In the genomic region with DNA sequence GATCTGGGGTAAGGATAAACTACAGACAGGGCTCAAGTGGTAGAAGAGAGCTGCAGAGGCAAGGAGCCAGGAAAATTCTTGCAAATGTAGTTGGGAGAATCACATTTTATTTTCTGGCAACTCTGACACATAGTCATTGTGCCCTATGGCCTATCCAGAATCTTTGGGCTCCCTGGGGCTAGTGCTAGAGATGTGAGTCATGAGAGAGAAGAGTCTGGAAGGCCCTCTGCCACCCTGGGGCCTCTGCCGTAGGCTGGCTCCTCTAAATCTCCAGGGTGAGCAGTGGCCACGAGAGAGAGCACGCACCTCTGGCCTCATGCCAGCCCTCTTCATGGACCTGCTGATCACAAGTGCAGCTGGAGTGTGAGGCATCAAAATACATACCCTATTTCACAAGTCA, we compare ENCODE assay signal across 9 cellular contexts.
DNase-seq lines count a peak whose midpoint lies in the region; ATAC-seq and TF ChIP-seq lines count a peak whose summit lies in the region.
"Had no signal": no experiment of that assay in that cellular context is flagged by ENCODE, and none has a peak within 500 bp of the region (broad histone marks: within the 10 kb centered on the region; RNA-seq: fewer than 3 reads in every experiment).

No MANE protein-coding gene starts in this region.

- peak overlapping the region in 1 of 2 donors; percentile 14 for H3K27ac ChIP-seq in uterus

- no peaks in the 10 kb centered on the region for H3K4me1 ChIP-seq in uterus

- no peaks in the 10 kb centered on the region for H3K36me3 ChIP-seq in uterus

- H3K27me3 ChIP-seq in uterus = no peaks in the 10 kb centered on the region

- no peaks in the 10 kb centered on the region for H3K27me3 Mint-ChIP-seq in T-helper 2 cell treated with Interferon-gamma antibody and Interleukin-4, amounts not matched to agents 5 μg/mL and 100 μg/mL, for 36 hours (ENCODE audit: low read depth)

- H3K27ac Mint-ChIP-seq in T-helper 2 cell treated with Interferon-gamma antibody and Interleukin-4, amounts not matched to agents 5 μg/mL and 100 μg/mL, for 36 hours = no peak overlapping the region

- TF ChIP-seq POLR2A in uterus (IDR thresholded peaks at IDR 0.05) = no peak

- peaks cover 5% of the 10 kb centered on the region for H3K4me1 Mint-ChIP-seq in T-helper 2 cell treated with Interferon-gamma antibody and Interleukin-4, amounts not matched to agents 5 μg/mL and 100 μg/mL, for 36 hours (ENCODE audit: low read depth)

- ATAC-seq in SK-N-SH treated with all-trans-retinoic acid at 6 μM for 48 hours (peak; percentile 84), left cardiac atrium (peak; percentile 88), GM19467 (IDR thresholded peaks at IDR 0.05; ENCODE audit: unreplicated experiment) (no peak)

- peak; percentile 29 to 44 for DNase-seq in NCI-H187 (lab: John Stamatoyannopoulos, UW)
- DNase-seq in NCI-H187 treated with DMSO at 0.1 percent for 48 hours (lab: John Stamatoyannopoulos, UW) = no peak
- peak; percentile 71 for DNase-seq in left cardiac atrium
- peak; percentile 39 to 49 for DNase-seq in uterus
- no peak for DNase-seq in T-helper 2 cell treated with Interferon-gamma antibody and Interleukin-4, amounts not matched to agents 5 μg/mL and 100 μg/mL, for 36 hours (ENCODE audit: low spot score)
- DNase-seq in ACHN = no peak
- DNase-seq: NCI-H1694 treated with DMSO at 0.1 percent for 48 hours had no signal

- H3K4me3 Mint-ChIP-seq in T-helper 2 cell treated with Interferon-gamma antibody and Interleukin-4, amounts not matched to agents 5 μg/mL and 100 μg/mL, for 36 hours = no peak overlapping the region

- no peak overlapping the region for H3K4me3 ChIP-seq in uterus

- in situ Hi-C loops in ACHN (cut with HindIII; ENCODE audit: low pct_ligation_motif_present, low pct_unique_long_range_greater_than_20kb, low sequenced_read_pairs) = no loop called here

- intact Hi-C loops in left cardiac atrium (cut with DNase I) (no loop called here), uterus (cut with DNase I; ENCODE audit: low total_unique reads) (no loop called here)

- H3K9me3 Mint-ChIP-seq in T-helper 2 cell treated with Interferon-gamma antibody and Interleukin-4, amounts not matched to agents 5 μg/mL and 100 μg/mL, for 36 hours = no peaks in the 10 kb centered on the region

- no peaks in the 10 kb centered on the region for H3K36me3 Mint-ChIP-seq in T-helper 2 cell treated with Interferon-gamma antibody and Interleukin-4, amounts not matched to agents 5 μg/mL and 100 μg/mL, for 36 hours (ENCODE audit: low read depth)

- TF ChIP-seq CTCF in uterus (IDR thresholded peaks at IDR 0.05) = no peak

- H3K9me3 ChIP-seq in uterus = no peaks in the 10 kb centered on the region

TF ChIP-seq in SK-N-SH treated with all-trans-retinoic acid at 6 μM for 48 hours, 23 proteins besides CTCF, POLR2A, EP300 and RAD21:
- TF ChIP-seq, protein P1, sequence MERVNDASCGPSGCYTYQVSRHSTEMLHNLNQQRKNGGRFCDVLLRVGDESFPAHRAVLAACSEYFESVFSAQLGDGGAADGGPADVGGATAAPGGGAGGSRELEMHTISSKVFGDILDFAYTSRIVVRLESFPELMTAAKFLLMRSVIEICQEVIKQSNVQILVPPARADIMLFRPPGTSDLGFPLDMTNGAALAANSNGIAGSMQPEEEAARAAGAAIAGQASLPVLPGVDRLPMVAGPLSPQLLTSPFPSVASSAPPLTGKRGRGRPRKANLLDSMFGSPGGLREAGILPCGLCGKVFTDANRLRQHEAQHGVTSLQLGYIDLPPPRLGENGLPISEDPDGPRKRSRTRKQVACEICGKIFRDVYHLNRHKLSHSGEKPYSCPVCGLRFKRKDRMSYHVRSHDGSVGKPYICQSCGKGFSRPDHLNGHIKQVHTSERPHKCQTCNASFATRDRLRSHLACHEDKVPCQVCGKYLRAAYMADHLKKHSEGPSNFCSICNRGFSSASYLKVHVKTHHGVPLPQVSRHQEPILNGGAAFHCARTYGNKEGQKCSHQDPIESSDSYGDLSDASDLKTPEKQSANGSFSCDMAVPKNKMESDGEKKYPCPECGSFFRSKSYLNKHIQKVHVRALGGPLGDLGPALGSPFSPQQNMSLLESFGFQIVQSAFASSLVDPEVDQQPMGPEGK (CRISPR knock-in tag; IDR thresholded peaks at IDR 0.05; ENCODE audit: borderline replicate concordance) = no peak
- TF ChIP-seq BACH2 (CRISPR knock-in tag; IDR thresholded peaks at IDR 0.05; ENCODE audit: borderline replicate concordance) (no peak), SNAI2 (CRISPR knock-in tag; IDR thresholded peaks at IDR 0.05) (no peak), ZFP30 (CRISPR knock-in tag; IDR thresholded peaks at IDR 0.05) (no peak), OSR1 (CRISPR knock-in tag; IDR thresholded peaks at IDR 0.05) (no peak), CSDC2 (CRISPR knock-in tag; IDR thresholded peaks at IDR 0.05) (no peak), ARNTL (CRISPR knock-in tag; IDR thresholded peaks at IDR 0.05; ENCODE audit: borderline replicate concordance, low read depth) (no peak), TOX (CRISPR knock-in tag; IDR thresholded peaks at IDR 0.05; ENCODE audit: borderline replicate concordance) (no peak), ZC3H10 (CRISPR knock-in tag; IDR thresholded peaks at IDR 0.05) (no peak), ZNF565 (CRISPR knock-in tag; conservative IDR thresholded peaks at IDR 0.05; ENCODE audit: low read depth) (no peak), ZNF70 (CRISPR knock-in tag; IDR thresholded peaks at IDR 0.05) (no peak)
- TF ChIP-seq, protein P2, sequence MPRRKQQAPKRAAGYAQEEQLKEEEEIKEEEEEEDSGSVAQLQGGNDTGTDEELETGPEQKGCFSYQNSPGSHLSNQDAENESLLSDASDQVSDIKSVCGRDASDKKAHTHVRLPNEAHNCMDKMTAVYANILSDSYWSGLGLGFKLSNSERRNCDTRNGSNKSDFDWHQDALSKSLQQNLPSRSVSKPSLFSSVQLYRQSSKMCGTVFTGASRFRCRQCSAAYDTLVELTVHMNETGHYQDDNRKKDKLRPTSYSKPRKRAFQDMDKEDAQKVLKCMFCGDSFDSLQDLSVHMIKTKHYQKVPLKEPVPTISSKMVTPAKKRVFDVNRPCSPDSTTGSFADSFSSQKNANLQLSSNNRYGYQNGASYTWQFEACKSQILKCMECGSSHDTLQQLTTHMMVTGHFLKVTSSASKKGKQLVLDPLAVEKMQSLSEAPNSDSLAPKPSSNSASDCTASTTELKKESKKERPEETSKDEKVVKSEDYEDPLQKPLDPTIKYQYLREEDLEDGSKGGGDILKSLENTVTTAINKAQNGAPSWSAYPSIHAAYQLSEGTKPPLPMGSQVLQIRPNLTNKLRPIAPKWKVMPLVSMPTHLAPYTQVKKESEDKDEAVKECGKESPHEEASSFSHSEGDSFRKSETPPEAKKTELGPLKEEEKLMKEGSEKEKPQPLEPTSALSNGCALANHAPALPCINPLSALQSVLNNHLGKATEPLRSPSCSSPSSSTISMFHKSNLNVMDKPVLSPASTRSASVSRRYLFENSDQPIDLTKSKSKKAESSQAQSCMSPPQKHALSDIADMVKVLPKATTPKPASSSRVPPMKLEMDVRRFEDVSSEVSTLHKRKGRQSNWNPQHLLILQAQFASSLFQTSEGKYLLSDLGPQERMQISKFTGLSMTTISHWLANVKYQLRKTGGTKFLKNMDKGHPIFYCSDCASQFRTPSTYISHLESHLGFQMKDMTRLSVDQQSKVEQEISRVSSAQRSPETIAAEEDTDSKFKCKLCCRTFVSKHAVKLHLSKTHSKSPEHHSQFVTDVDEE (CRISPR knock-in tag; IDR thresholded peaks at IDR 0.05) = no peak
- TF ChIP-seq, protein P3, sequence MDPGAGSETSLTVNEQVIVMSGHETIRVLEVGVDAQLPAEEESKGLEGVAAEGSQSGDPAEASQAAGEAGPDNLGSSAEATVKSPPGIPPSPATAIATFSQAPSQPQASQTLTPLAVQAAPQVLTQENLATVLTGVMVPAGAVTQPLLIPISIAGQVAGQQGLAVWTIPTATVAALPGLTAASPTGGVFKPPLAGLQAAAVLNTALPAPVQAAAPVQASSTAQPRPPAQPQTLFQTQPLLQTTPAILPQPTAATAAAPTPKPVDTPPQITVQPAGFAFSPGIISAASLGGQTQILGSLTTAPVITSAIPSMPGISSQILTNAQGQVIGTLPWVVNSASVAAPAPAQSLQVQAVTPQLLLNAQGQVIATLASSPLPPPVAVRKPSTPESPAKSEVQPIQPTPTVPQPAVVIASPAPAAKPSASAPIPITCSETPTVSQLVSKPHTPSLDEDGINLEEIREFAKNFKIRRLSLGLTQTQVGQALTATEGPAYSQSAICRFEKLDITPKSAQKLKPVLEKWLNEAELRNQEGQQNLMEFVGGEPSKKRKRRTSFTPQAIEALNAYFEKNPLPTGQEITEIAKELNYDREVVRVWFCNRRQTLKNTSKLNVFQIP (CRISPR knock-in tag; IDR thresholded peaks at IDR 0.05; ENCODE audit: borderline replicate concordance, low read depth) = no peak
- TF ChIP-seq, protein P4, sequence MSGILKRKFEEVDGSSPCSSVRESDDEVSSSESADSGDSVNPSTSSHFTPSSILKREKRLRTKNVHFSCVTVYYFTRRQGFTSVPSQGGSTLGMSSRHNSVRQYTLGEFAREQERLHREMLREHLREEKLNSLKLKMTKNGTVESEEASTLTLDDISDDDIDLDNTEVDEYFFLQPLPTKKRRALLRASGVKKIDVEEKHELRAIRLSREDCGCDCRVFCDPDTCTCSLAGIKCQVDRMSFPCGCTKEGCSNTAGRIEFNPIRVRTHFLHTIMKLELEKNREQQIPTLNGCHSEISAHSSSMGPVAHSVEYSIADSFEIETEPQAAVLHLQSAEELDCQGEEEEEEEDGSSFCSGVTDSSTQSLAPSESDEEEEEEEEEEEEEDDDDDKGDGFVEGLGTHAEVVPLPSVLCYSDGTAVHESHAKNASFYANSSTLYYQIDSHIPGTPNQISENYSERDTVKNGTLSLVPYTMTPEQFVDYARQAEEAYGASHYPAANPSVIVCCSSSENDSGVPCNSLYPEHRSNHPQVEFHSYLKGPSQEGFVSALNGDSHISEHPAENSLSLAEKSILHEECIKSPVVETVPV (CRISPR knock-in tag; IDR thresholded peaks at IDR 0.05) = no peak

Comparison
In these comparisons a context has a peak if more than half of its experiments do, and no peak if none do; other contexts are left out.
1. DNase-seq: peak in NCI-H187 (2 of 2), left cardiac atrium (single experiment) and uterus (2 of 2); none in NCI-H187 treated with DMSO at 0.1 percent for 48 hours (single experiment), T-helper 2 cell treated with Interferon-gamma antibody and Interleukin-4, amounts not matched to agents 5 μg/mL and 100 μg/mL, for 36 hours (single experiment) and ACHN (single experiment).